Comparison of ENCODE assay signal across 12 cellular contexts in genomic region chr6:14670806-14671205, GRCh38.
"Had no signal": no experiment of that assay in that cellular context is flagged by ENCODE, and none has a peak within 500 bp of the region (broad histone marks: within the 10 kb centered on the region; RNA-seq: fewer than 3 reads in every experiment).

No MANE protein-coding gene starts in this region.

- DNase-seq: activated CD4-positive, alpha-beta memory T cell treated with anti-CD3 and anti-CD28 coated beads for 36 hours; activated CD4-positive, alpha-beta T cell treated with anti-CD3 and anti-CD28 coated beads for 1 hour; activated gamma-delta T cell; activated T-cell treated with anti-CD3 and anti-CD28 coated beads, Interleukin-2, amount 50 U/mL, for 48 hours; aorta; pancreas; retina; stimulated activated CD4-positive, alpha-beta T cell treated with anti-CD3 and anti-CD28 coated beads, Interleukin-4, amount 100 ng/mL, for 4 hours; T-helper 9 cell; tibial artery had no signal

- H3K4me1 ChIP-seq: pancreas, tibial artery, vagina had no signal

- H3K36me3 ChIP-seq: pancreas, tibial artery, vagina had no signal

- H3K4me2 ChIP-seq: hepatocyte had no signal

- H3K9me3 ChIP-seq: pancreas, tibial artery, vagina had no signal

- H2AFZ ChIP-seq: hepatocyte had no signal

- H3K79me2 ChIP-seq: hepatocyte had no signal

- H3K27ac ChIP-seq: hepatocyte, pancreas, tibial artery, vagina had no signal

- H3K27me3 ChIP-seq: hepatocyte, pancreas, vagina had no signal

- H3K4me3 ChIP-seq: hepatocyte, pancreas, tibial artery, vagina had no signal
